Comparison of ENCODE assay signal across 17 cellular contexts in genomic region chr13:20000062-20000552, GRCh38.
"Had no signal": no experiment of that assay in that cellular context is flagged by ENCODE, and none has a peak within 500 bp of the region (broad histone marks: within the 10 kb centered on the region; RNA-seq: fewer than 3 reads in every experiment).

No MANE protein-coding gene starts in this region.

- ATAC-seq: stimulated activated naive B cell treated with anti-CD40 and anti-IgM and Interleukin-4, amounts not matched to agents 10 μg/mL and 1 μg/mL and 100 μg/mL, for 72 hours had no signal

- H3K4me1 ChIP-seq: ascending aorta, breast epithelium had no signal

- H3K27ac ChIP-seq: ascending aorta, breast epithelium, esophagus squamous epithelium, sigmoid colon, thoracic aorta, upper lobe of left lung had no signal

- H3K4me1 Mint-ChIP-seq: nephron had no signal

- H3K4me3 ChIP-seq: ascending aorta, breast epithelium, esophagus squamous epithelium, hepatocyte, sigmoid colon, thoracic aorta, upper lobe of left lung had no signal

- DNase-seq: activated CD4-positive, alpha-beta T cell treated with anti-CD3 and anti-CD28 coated beads, Interleukin-2, amount 10 ng/mL, durations not matched to agents 7 days and 5 days; activated CD4-positive, CD25-positive, alpha-beta regulatory T cell; activated naive CD4-positive, alpha-beta T cell treated with anti-CD3 and anti-CD28 coated beads, Interleukin-2, amount 10 ng/mL, durations not matched to agents 7 days and 5 days; effector CD8-positive, alpha-beta T cell; esophagus squamous epithelium; mesendoderm; nucleus accumbens; sigmoid colon; stimulated activated CD4-positive, alpha-beta T cell treated with anti-CD3 and anti-CD28 coated beads, Interleukin-4, amount 100 ng/mL, for 4 hours; stimulated activated naive B cell treated with anti-CD40 and anti-IgM and Interleukin-4, amounts not matched to agents 10 μg/mL and 1 μg/mL and 100 μg/mL, for 72 hours; upper lobe of left lung had no signal

- H3K9me3 Mint-ChIP-seq: activated CD4-positive, alpha-beta T cell treated with anti-CD3 and anti-CD28 coated beads, Interleukin-2, amount 10 ng/mL, durations not matched to agents 7 days and 5 days; activated naive CD4-positive, alpha-beta T cell treated with anti-CD3 and anti-CD28 coated beads, Interleukin-2, amount 10 ng/mL, durations not matched to agents 7 days and 5 days; dendritic cell treated with granulocyte-macrophage colony-stimulating factor and Interleukin-4, amounts not matched to agents 40 ng/mL and 50 ng/mL, for 4 days; nephron; stimulated activated naive B cell treated with anti-CD40 and anti-IgM and Interleukin-4, amounts not matched to agents 10 μg/mL and 1 μg/mL and 100 μg/mL, for 72 hours had no signal

- H3K4me3 Mint-ChIP-seq: activated CD4-positive, alpha-beta T cell treated with anti-CD3 and anti-CD28 coated beads, Interleukin-2, amount 10 ng/mL, durations not matched to agents 7 days and 5 days; activated naive CD4-positive, alpha-beta T cell treated with anti-CD3 and anti-CD28 coated beads, Interleukin-2, amount 10 ng/mL, durations not matched to agents 7 days and 5 days; dendritic cell treated with granulocyte-macrophage colony-stimulating factor and Interleukin-4, amounts not matched to agents 40 ng/mL and 50 ng/mL, for 4 days; nephron; stimulated activated naive B cell treated with anti-CD40 and anti-IgM and Interleukin-4, amounts not matched to agents 10 μg/mL and 1 μg/mL and 100 μg/mL, for 72 hours had no signal

- H3K27me3 Mint-ChIP-seq: activated CD4-positive, alpha-beta T cell treated with anti-CD3 and anti-CD28 coated beads, Interleukin-2, amount 10 ng/mL, durations not matched to agents 7 days and 5 days; activated naive CD4-positive, alpha-beta T cell treated with anti-CD3 and anti-CD28 coated beads, Interleukin-2, amount 10 ng/mL, durations not matched to agents 7 days and 5 days; dendritic cell treated with granulocyte-macrophage colony-stimulating factor and Interleukin-4, amounts not matched to agents 40 ng/mL and 50 ng/mL, for 4 days; stimulated activated naive B cell treated with anti-CD40 and anti-IgM and Interleukin-4, amounts not matched to agents 10 μg/mL and 1 μg/mL and 100 μg/mL, for 72 hours had no signal

- H3K27ac Mint-ChIP-seq: activated CD4-positive, alpha-beta T cell treated with anti-CD3 and anti-CD28 coated beads, Interleukin-2, amount 10 ng/mL, durations not matched to agents 7 days and 5 days; activated naive CD4-positive, alpha-beta T cell treated with anti-CD3 and anti-CD28 coated beads, Interleukin-2, amount 10 ng/mL, durations not matched to agents 7 days and 5 days; dendritic cell treated with granulocyte-macrophage colony-stimulating factor and Interleukin-4, amounts not matched to agents 40 ng/mL and 50 ng/mL, for 4 days; nephron; stimulated activated naive B cell treated with anti-CD40 and anti-IgM and Interleukin-4, amounts not matched to agents 10 μg/mL and 1 μg/mL and 100 μg/mL, for 72 hours had no signal

- H2AFZ ChIP-seq: hepatocyte had no signal

- H3K9me3 ChIP-seq: ascending aorta, breast epithelium, esophagus squamous epithelium, sigmoid colon, thoracic aorta, upper lobe of left lung had no signal

- H3K27me3 ChIP-seq: ascending aorta, breast epithelium, esophagus squamous epithelium, hepatocyte, sigmoid colon, upper lobe of left lung had no signal
